13 cellular contexts compared by ENCODE assay signal in the genomic region with DNA sequence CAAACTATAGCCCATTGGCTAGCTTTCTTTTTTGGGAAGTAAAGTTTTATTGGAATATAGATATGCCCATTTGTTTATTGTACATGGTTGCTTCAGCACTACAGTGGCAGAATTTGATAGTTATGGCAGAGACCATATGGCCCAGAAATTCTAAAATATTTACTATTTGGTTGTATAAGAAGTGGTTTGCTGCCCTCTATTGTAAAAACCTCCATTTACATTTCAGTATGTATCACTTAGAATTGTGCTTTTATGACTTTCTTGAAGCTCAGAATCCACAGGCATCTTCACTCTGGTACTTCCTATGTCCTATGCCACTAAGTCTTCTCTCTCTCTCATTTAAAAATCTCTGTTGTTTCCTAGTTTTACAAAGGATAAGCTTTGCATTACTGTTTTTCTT. TPM values are rescaled to one million over a fixed set of nuclear protein-coding genes. Genes with fewer than 3 reads are reported as not detected.
DNase-seq lines count a peak whose midpoint lies in the region; TF ChIP-seq lines count a peak whose summit lies in the region.
"Had no signal": no experiment of that assay in that cellular context is flagged by ENCODE, and none has a peak within 500 bp of the region (broad histone marks: within the 10 kb centered on the region; RNA-seq: fewer than 3 reads in every experiment).

No MANE protein-coding gene starts in this region.

- no peak overlapping the region for H3K9ac ChIP-seq in Karpas-422 (ENCODE audit: low read length)

- H3K9me3 Mint-ChIP-seq in progenitor cell of endocrine pancreas (ENCODE audit: low read depth) = peaks cover 4% of the 10 kb centered on the region
- H3K9me3 Mint-ChIP-seq: activated CD4-positive, alpha-beta T cell treated with anti-CD3 and anti-CD28 coated beads, Interleukin-2, amount 10 ng/mL, durations not matched to agents 24 days and 14 days had no signal

- H4K20me1 ChIP-seq in Karpas-422 (ENCODE audit: insufficient read depth, low read depth, low read length) = no peaks in the 10 kb centered on the region

- TF ChIP-seq CTCF in progenitor cell of endocrine pancreas (IDR thresholded peaks at IDR 0.05; ENCODE audit: unreplicated experiment) (no peak), GM10266 (IDR thresholded peaks at IDR 0.05; ENCODE audit: control insufficient read depth, insufficient read depth, low read depth, missing control alignments) (no peak)

- H3K27me3 Mint-ChIP-seq in progenitor cell of endocrine pancreas = no peaks in the 10 kb centered on the region
- H3K27me3 Mint-ChIP-seq: activated CD4-positive, alpha-beta T cell treated with anti-CD3 and anti-CD28 coated beads, Interleukin-2, amount 10 ng/mL, durations not matched to agents 24 days and 14 days; T-cell had no signal

- H3K27me3 ChIP-seq in Karpas-422 (ENCODE audit: low read length) = no peaks in the 10 kb centered on the region

- H3K79me2 ChIP-seq in Karpas-422 (ENCODE audit: low read length) = no peaks in the 10 kb centered on the region

- H3K27ac Mint-ChIP-seq in progenitor cell of endocrine pancreas = no peak overlapping the region
- H3K27ac Mint-ChIP-seq: activated CD4-positive, alpha-beta T cell treated with anti-CD3 and anti-CD28 coated beads, Interleukin-2, amount 10 ng/mL, durations not matched to agents 24 days and 14 days; T-cell had no signal

- peaks cover 10% of the 10 kb centered on the region for H3K4me1 ChIP-seq in Karpas-422 (ENCODE audit: low read length)

- H3K9me2 ChIP-seq in Karpas-422 (replicated peaks; ENCODE audit: insufficient read depth, low read length) = no peaks in the 10 kb centered on the region

- H3K4me1 Mint-ChIP-seq in progenitor cell of endocrine pancreas (ENCODE audit: low read depth) = peaks cover 15% of the 10 kb centered on the region

- H3K4me2 ChIP-seq in Karpas-422 (ENCODE audit: low read depth, low read length, poor library complexity, severe bottlenecking) = no peak overlapping the region

- no peak overlapping the region for H3K4me3 Mint-ChIP-seq in progenitor cell of endocrine pancreas (ENCODE audit: low read depth)
- H3K4me3 Mint-ChIP-seq: activated CD4-positive, alpha-beta T cell treated with anti-CD3 and anti-CD28 coated beads, Interleukin-2, amount 10 ng/mL, durations not matched to agents 24 days and 14 days; T-cell had no signal

- H3K36me3 ChIP-seq in Karpas-422 (ENCODE audit: insufficient read depth, low read length) = no peaks in the 10 kb centered on the region

- H3K4me3 ChIP-seq in Karpas-422 (ENCODE audit: low read length) = no peak overlapping the region

- H3K9me3 ChIP-seq in Karpas-422 (ENCODE audit: low read length) = peaks cover 7% of the 10 kb centered on the region

- no peak overlapping the region for H2AFZ ChIP-seq in Karpas-422 (ENCODE audit: low read length)

- peaks cover 3% of the 10 kb centered on the region for H3K36me3 Mint-ChIP-seq in progenitor cell of endocrine pancreas (ENCODE audit: insufficient read depth)

- no peak overlapping the region for H3K27ac ChIP-seq in Karpas-422 (ENCODE audit: low read length)

- DNase-seq in EL (peak; percentile 24), Karpas-422 (peak; percentile 51), SK-N-DZ (ENCODE audit: low spot score) (peak; percentile 31), iris pigment epithelial cell (ENCODE audit: low read depth) (peak; percentile 31), progenitor cell of endocrine pancreas (ENCODE audit: low spot score, unreplicated experiment) (no peak), germinal center (ENCODE audit: low spot score) (no peak), GM10266 (ENCODE audit: extremely low spot score) (no peak)
- DNase-seq: activated CD4-positive, alpha-beta T cell treated with anti-CD3 and anti-CD28 coated beads, Interleukin-2, amount 10 ng/mL, durations not matched to agents 24 days and 14 days; central memory CD4-positive, alpha-beta T cell; NCI-H510A treated with DMSO at 0.1 percent for 48 hours; T-cell had no signal

RNA-seq across cellular contexts. Expression of a gene that starts 37.7 kb away (rescaled TPM):
- total RNA-seq in Karpas-422 (2014; rRNA removed; shearing (Covaris generic); ENCODE audit: low replicate concordance) = not detected in 2 replicates
- not detected in 2 replicates for polyA plus RNA-seq in SK-N-DZ (2014; cell fraction: cytosol; rRNA removed)
- 0.51 TPM in 1 of 2 replicates, not detected in the other for polyA plus RNA-seq in SK-N-DZ (2014; cell fraction: nucleus; rRNA removed)
- total RNA-seq in progenitor cell of endocrine pancreas = 0.50 and 0.93 TPM in 2 replicates
- total RNA-seq: activated CD4-positive, alpha-beta T cell treated with anti-CD3 and anti-CD28 coated beads, Interleukin-2, amount 10 ng/mL, durations not matched to agents 24 days and 14 days; H4; pulmonary artery endothelial cell; T-cell had no signal

Comparison
In these comparisons a context has a peak if more than half of its experiments do, and no peak if none do; other contexts are left out.
1. DNase-seq: peak in EL (single experiment), Karpas-422 (single experiment), SK-N-DZ (single experiment) and iris pigment epithelial cell (single experiment); none in progenitor cell of endocrine pancreas (single experiment), germinal center (single experiment) and GM10266 (single experiment).